ENCODE assay signal across 1 cellular context in the genomic region with DNA sequence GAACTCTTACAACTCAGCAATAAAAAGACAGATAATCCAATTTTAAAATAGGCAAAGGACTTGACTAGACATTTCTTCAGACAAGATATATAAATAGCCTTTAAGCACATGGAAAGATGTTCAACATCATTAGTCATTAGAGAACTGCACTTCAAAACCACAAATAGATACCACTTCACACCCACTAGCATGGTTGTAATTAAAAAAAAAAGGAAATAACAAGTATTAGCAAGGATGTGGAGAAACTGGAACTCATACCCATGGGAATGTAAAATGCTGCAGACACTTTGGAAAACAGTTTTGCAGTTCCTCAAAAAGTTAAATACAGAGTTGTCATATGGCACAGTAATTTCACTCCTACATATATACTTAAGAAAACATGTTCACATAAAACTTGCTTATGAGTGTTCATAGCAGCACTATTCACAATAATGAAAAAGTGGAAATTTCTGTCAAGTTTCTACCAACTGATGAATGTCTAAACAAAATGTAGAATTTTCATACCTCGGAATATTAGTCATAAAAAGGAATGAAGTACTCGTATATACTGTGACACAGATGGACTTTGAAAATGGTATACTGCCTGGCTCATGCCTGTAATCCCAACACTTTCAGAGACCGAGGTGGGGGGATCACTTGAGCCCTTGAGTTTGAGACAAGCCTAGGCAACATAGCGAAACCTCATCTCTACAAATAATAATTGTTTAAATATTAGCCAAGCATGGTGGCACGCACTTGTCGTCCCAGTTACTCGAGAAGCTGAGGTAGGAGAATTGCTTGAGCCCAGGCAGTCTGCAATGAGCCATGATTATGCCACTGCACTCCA.
A peak's percentile ranks its signal among the peaks of the same experiment; 100 is the strongest.
TF ChIP-seq lines count a peak whose summit lies in the region.

No MANE protein-coding gene starts in this region.

TF ChIP-seq in GM12878, 131 proteins besides CTCF, POLR2A, EP300 and RAD21 (continues in another document):
- TF ChIP-seq ZNF207 (IDR thresholded peaks at IDR 0.05; ENCODE audit: borderline replicate concordance) (no peak), CBX3 (IDR thresholded peaks at IDR 0.05; ENCODE audit: borderline replicate concordance, low read depth) (no peak), BHLHE40 (IDR thresholded peaks at IDR 0.05; ENCODE audit: borderline replicate concordance in 1 of 2, low read depth in 2 of 2, low read length in 1 of 2) (no peak; a peak in 1 of 4 replicates), FOXM1 (IDR thresholded peaks at IDR 0.05; ENCODE audit: low read depth, low read length) (no peak), NR2C2 (IDR thresholded peaks at IDR 0.05; ENCODE audit: borderline replicate concordance, control insufficient read depth, insufficient read length, low read depth) (no peak), HCFC1 (IDR thresholded peaks at IDR 0.05; ENCODE audit: low read length) (no peak), KDM1A (IDR thresholded peaks at IDR 0.05; ENCODE audit: borderline replicate concordance) (no peak), STAT3 (IDR thresholded peaks at IDR 0.05; ENCODE audit: low read depth, low read length) (no peak), IRF4 (IDR thresholded peaks at IDR 0.05; ENCODE audit: low read depth, low read length) (no peak), DPF2 (IDR thresholded peaks at IDR 0.05) (peak; percentile 53; the same call in 1 of the 2 replicates), HDAC2 (IDR thresholded peaks at IDR 0.05) (no peak), SREBF2 (IDR thresholded peaks at IDR 0.05; ENCODE audit: low read length) (no peak), RBBP5 (conservative IDR thresholded peaks at IDR 0.05) (no peak), CREM (IDR thresholded peaks at IDR 0.05; ENCODE audit: low read depth) (no peak), BMI1 (IDR thresholded peaks at IDR 0.05; ENCODE audit: borderline replicate concordance) (peak; percentile 42; the same call in 1 of the 2 replicates), NFIC (IDR thresholded peaks at IDR 0.05; ENCODE audit: low read depth, low read length) (peak; percentile 49; the same call in 1 of the 2 replicates), IKZF1 (conservative IDR thresholded peaks at IDR 0.05) (peak; percentile 89), MYB (IDR thresholded peaks at IDR 0.05; ENCODE audit: borderline replicate concordance, low read depth, low read length) (no peak), ZNF622 (IDR thresholded peaks at IDR 0.05) (no peak), KAT2A (conservative IDR thresholded peaks at IDR 0.05; ENCODE audit: control insufficient read depth, low read depth, low read length) (no peak), BACH1 (IDR thresholded peaks at IDR 0.05; ENCODE audit: borderline replicate concordance) (no peak), SUPT20H (IDR thresholded peaks at IDR 0.05; ENCODE audit: borderline replicate concordance, control insufficient read depth, low read depth, low read length) (no peak), SRF (IDR thresholded peaks at IDR 0.05; ENCODE audit: low read depth in 2 of 2, low read length in 2 of 2) (no peak), CBFB (IDR thresholded peaks at IDR 0.05; ENCODE audit: low read depth) (no peak), POLR2AphosphoS5 (IDR thresholded peaks at IDR 0.05; ENCODE audit: low read length) (no peak)
- TF ChIP-seq, protein P1, sequence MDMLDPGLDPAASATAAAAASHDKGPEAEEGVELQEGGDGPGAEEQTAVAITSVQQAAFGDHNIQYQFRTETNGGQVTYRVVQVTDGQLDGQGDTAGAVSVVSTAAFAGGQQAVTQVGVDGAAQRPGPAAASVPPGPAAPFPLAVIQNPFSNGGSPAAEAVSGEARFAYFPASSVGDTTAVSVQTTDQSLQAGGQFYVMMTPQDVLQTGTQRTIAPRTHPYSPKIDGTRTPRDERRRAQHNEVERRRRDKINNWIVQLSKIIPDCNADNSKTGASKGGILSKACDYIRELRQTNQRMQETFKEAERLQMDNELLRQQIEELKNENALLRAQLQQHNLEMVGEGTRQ (IDR thresholded peaks at IDR 0.05; ENCODE audit: borderline replicate concordance, low read depth, low read length): no peak
- TF ChIP-seq, protein P2, sequence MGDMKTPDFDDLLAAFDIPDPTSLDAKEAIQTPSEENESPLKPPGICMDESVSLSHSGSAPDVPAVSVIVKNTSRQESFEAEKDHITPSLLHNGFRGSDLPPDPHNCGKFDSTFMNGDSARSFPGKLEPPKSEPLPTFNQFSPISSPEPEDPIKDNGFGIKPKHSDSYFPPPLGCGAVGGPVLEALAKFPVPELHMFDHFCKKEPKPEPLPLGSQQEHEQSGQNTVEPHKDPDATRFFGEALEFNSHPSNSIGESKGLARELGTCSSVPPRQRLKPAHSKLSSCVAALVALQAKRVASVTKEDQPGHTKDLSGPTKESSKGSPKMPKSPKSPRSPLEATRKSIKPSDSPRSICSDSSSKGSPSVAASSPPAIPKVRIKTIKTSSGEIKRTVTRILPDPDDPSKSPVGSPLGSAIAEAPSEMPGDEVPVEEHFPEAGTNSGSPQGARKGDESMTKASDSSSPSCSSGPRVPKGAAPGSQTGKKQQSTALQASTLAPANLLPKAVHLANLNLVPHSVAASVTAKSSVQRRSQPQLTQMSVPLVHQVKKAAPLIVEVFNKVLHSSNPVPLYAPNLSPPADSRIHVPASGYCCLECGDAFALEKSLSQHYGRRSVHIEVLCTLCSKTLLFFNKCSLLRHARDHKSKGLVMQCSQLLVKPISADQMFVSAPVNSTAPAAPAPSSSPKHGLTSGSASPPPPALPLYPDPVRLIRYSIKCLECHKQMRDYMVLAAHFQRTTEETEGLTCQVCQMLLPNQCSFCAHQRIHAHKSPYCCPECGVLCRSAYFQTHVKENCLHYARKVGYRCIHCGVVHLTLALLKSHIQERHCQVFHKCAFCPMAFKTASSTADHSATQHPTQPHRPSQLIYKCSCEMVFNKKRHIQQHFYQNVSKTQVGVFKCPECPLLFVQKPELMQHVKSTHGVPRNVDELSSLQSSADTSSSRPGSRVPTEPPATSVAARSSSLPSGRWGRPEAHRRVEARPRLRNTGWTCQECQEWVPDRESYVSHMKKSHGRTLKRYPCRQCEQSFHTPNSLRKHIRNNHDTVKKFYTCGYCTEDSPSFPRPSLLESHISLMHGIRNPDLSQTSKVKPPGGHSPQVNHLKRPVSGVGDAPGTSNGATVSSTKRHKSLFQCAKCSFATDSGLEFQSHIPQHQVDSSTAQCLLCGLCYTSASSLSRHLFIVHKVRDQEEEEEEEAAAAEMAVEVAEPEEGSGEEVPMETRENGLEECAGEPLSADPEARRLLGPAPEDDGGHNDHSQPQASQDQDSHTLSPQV (IDR thresholded peaks at IDR 0.05): no peak
- TF ChIP-seq, protein P3, sequence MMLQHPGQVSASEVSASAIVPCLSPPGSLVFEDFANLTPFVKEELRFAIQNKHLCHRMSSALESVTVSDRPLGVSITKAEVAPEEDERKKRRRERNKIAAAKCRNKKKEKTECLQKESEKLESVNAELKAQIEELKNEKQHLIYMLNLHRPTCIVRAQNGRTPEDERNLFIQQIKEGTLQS (IDR thresholded peaks at IDR 0.05; ENCODE audit: borderline replicate concordance, extremely low read depth, low read depth, low read length): no peak
- TF ChIP-seq, protein P4, sequence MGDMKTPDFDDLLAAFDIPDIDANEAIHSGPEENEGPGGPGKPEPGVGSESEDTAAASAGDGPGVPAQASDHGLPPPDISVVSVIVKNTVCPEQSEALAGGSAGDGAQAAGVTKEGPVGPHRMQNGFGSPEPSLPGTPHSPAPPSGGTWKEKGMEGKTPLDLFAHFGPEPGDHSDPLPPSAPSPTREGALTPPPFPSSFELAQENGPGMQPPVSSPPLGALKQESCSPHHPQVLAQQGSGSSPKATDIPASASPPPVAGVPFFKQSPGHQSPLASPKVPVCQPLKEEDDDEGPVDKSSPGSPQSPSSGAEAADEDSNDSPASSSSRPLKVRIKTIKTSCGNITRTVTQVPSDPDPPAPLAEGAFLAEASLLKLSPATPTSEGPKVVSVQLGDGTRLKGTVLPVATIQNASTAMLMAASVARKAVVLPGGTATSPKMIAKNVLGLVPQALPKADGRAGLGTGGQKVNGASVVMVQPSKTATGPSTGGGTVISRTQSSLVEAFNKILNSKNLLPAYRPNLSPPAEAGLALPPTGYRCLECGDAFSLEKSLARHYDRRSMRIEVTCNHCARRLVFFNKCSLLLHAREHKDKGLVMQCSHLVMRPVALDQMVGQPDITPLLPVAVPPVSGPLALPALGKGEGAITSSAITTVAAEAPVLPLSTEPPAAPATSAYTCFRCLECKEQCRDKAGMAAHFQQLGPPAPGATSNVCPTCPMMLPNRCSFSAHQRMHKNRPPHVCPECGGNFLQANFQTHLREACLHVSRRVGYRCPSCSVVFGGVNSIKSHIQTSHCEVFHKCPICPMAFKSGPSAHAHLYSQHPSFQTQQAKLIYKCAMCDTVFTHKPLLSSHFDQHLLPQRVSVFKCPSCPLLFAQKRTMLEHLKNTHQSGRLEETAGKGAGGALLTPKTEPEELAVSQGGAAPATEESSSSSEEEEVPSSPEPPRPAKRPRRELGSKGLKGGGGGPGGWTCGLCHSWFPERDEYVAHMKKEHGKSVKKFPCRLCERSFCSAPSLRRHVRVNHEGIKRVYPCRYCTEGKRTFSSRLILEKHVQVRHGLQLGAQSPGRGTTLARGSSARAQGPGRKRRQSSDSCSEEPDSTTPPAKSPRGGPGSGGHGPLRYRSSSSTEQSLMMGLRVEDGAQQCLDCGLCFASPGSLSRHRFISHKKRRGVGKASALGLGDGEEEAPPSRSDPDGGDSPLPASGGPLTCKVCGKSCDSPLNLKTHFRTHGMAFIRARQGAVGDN (IDR thresholded peaks at IDR 0.05): no peak
- TF ChIP-seq, protein P5, sequence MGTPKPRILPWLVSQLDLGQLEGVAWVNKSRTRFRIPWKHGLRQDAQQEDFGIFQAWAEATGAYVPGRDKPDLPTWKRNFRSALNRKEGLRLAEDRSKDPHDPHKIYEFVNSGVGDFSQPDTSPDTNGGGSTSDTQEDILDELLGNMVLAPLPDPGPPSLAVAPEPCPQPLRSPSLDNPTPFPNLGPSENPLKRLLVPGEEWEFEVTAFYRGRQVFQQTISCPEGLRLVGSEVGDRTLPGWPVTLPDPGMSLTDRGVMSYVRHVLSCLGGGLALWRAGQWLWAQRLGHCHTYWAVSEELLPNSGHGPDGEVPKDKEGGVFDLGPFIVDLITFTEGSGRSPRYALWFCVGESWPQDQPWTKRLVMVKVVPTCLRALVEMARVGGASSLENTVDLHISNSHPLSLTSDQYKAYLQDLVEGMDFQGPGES (IDR thresholded peaks at IDR 0.05): no peak
- TF ChIP-seq, protein P6, sequence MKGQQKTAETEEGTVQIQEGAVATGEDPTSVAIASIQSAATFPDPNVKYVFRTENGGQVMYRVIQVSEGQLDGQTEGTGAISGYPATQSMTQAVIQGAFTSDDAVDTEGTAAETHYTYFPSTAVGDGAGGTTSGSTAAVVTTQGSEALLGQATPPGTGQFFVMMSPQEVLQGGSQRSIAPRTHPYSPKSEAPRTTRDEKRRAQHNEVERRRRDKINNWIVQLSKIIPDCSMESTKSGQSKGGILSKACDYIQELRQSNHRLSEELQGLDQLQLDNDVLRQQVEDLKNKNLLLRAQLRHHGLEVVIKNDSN (IDR thresholded peaks at IDR 0.05; ENCODE audit: borderline replicate concordance, extremely low read length, insufficient read depth, low read depth, low read length): no peak
- TF ChIP-seq, protein P7, sequence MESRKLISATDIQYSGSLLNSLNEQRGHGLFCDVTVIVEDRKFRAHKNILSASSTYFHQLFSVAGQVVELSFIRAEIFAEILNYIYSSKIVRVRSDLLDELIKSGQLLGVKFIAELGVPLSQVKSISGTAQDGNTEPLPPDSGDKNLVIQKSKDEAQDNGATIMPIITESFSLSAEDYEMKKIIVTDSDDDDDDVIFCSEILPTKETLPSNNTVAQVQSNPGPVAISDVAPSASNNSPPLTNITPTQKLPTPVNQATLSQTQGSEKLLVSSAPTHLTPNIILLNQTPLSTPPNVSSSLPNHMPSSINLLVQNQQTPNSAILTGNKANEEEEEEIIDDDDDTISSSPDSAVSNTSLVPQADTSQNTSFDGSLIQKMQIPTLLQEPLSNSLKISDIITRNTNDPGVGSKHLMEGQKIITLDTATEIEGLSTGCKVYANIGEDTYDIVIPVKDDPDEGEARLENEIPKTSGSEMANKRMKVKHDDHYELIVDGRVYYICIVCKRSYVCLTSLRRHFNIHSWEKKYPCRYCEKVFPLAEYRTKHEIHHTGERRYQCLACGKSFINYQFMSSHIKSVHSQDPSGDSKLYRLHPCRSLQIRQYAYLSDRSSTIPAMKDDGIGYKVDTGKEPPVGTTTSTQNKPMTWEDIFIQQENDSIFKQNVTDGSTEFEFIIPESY (IDR thresholded peaks at IDR 0.05): no peak
- TF ChIP-seq, protein P8, sequence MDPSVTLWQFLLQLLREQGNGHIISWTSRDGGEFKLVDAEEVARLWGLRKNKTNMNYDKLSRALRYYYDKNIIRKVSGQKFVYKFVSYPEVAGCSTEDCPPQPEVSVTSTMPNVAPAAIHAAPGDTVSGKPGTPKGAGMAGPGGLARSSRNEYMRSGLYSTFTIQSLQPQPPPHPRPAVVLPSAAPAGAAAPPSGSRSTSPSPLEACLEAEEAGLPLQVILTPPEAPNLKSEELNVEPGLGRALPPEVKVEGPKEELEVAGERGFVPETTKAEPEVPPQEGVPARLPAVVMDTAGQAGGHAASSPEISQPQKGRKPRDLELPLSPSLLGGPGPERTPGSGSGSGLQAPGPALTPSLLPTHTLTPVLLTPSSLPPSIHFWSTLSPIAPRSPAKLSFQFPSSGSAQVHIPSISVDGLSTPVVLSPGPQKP (IDR thresholded peaks at IDR 0.05; ENCODE audit: low read depth, low read length): no peak
- TF ChIP-seq, protein P9, sequence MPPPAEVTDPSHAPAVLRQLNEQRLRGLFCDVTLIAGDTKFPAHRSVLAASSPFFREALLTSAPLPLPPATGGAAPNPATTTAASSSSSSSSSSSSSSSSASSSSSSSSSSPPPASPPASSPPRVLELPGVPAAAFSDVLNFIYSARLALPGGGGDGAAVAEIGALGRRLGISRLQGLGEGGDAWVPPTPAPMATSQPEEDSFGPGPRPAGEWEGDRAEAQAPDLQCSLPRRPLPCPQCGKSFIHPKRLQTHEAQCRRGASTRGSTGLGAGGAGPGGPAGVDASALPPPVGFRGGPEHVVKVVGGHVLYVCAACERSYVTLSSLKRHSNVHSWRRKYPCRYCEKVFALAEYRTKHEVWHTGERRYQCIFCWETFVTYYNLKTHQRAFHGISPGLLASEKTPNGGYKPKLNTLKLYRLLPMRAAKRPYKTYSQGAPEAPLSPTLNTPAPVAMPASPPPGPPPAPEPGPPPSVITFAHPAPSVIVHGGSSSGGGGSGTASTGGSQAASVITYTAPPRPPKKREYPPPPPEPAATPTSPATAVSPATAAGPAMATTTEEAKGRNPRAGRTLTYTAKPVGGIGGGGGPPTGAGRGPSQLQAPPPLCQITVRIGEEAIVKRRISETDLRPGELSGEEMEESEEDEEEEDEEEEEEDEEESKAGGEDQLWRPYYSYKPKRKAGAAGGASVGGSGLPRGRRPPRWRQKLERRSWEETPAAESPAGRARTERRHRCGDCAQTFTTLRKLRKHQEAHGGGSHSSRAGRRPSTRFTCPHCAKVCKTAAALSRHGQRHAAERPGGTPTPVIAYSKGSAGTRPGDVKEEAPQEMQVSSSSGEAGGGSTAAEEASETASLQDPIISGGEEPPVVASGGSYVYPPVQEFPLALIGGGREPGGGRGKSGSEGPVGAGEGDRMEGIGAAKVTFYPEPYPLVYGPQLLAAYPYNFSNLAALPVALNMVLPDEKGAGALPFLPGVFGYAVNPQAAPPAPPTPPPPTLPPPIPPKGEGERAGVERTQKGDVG (CRISPR knock-in tag; IDR thresholded peaks at IDR 0.05): no peak
